In genomic region chr1:31714442-31715096, GRCh38 we compare ENCODE assay signal across 8 cellular contexts. TPM values are rescaled to one million over a fixed set of nuclear protein-coding genes. Genes with fewer than 3 reads are reported as not detected.
DNase-seq lines count a peak whose midpoint lies in the region; ATAC-seq and TF ChIP-seq lines count a peak whose summit lies in the region.

No MANE protein-coding gene starts in this region.

- peak; percentile 58 for DNase-seq in NCI-H345 (lab: John Stamatoyannopoulos, UW)
- no peak for DNase-seq in NCI-H345 treated with DMSO at 0.1 percent for 48 hours (lab: John Stamatoyannopoulos, UW; ENCODE audit: unreplicated experiment)
- DNase-seq in SHP77 treated with DMSO at 0.1 percent for 48 hours (lab: John Stamatoyannopoulos, UW) = peak; percentile 42
- no peak for DNase-seq in central memory CD8-positive, alpha-beta T cell (ENCODE audit: low spot score in 2 of 2)
- DNase-seq in iris pigment epithelial cell (ENCODE audit: low read depth) = peak; percentile 78
- peak; percentile 80 for DNase-seq in spleen
- no peak for DNase-seq in NCI-H2196 (lab: John Stamatoyannopoulos, UW; ENCODE audit: unreplicated experiment)

- no peaks in the 10 kb centered on the region for H3K9me3 ChIP-seq in spleen

- H3K4me3 ChIP-seq in spleen = peak overlapping the region; percentile 25 to 69 (median 36)

- H3K4me3 Mint-ChIP-seq in central memory CD8-positive, alpha-beta T cell = peak overlapping the region; percentile 29

- peaks cover 18% of the 10 kb centered on the region for H3K4me1 Mint-ChIP-seq in central memory CD8-positive, alpha-beta T cell

- intact Hi-C loops in spleen (cut with DNase I; ENCODE audit: low total_unique reads) = loop anchor here (10.0 kb wide), 1 partner anchor 50 kb away; no protein-coding TSS in a partner anchor

- H3K36me3 Mint-ChIP-seq in central memory CD8-positive, alpha-beta T cell (ENCODE audit: insufficient read depth) = peaks cover 1% of the 10 kb centered on the region

- peak overlapping the region; percentile 60 to 84 (median 82) for H3K27ac ChIP-seq in spleen

- no peaks in the 10 kb centered on the region for H3K36me3 ChIP-seq in spleen

- TF ChIP-seq POLR2A in spleen (IDR thresholded peaks at IDR 0.05) = no peak

- peaks cover 73% of the 10 kb centered on the region for H3K27me3 Mint-ChIP-seq in central memory CD8-positive, alpha-beta T cell

- H3K9me3 Mint-ChIP-seq in central memory CD8-positive, alpha-beta T cell = no peaks in the 10 kb centered on the region

- H3K27ac Mint-ChIP-seq in central memory CD8-positive, alpha-beta T cell (ENCODE audit: low read depth) = no peak overlapping the region

- peaks cover 0 to 52% (median 8%) of the 10 kb centered on the region in 7 donors for H3K27me3 ChIP-seq in spleen (replicated peaks in 1 of 7)

- no peak for ATAC-seq in central memory CD8-positive, alpha-beta T cell (replicated peaks; ENCODE audit: extremely low read depth, poor library complexity, severe bottlenecking)
- ATAC-seq in HG03025 (IDR thresholded peaks at IDR 0.05; ENCODE audit: low FRiP score, unreplicated experiment) = no peak

- peaks cover 13 to 31% (median 24%) of the 10 kb centered on the region in 6 donors for H3K4me1 ChIP-seq in spleen

- peak in 7 of 11 experiments; percentile 16 to 54 (median 41) for TF ChIP-seq CTCF in spleen (IDR thresholded peaks at IDR 0.05 in 8 of 11, conservative IDR thresholded peaks at IDR 0.05 in 3 of 11)

- 1 to 3% (median 2%) methylated on average over 16 to 39 of the region's 39 CpGs for WGBS in spleen, 5 donors

RNA-seq across cellular contexts. Expression of gene COL16A1, which starts 10.8 kb away (rescaled TPM):
- 10 to 100 TPM in 5 of 7 donors, 1 to 10 TPM in 2; 4.7 to 22.0 (median 12.4) TPM for total RNA-seq in spleen
- 10 to 100 TPM in 2 of 3 donors, 1 to 10 TPM in 1; 9.5 to 25.6 (median 14.4) TPM for polyA plus RNA-seq in spleen

RNA-seq across cellular contexts. Expression of gene ADGRB2, which starts 49.6 kb away (rescaled TPM):
- 1 to 10 TPM in 5 of 7 donors, under 1 TPM in 2; 0.82 to 5.1 (median 2.7) TPM for total RNA-seq in spleen
- polyA plus RNA-seq in spleen = 1 to 10 TPM in 1 of 3 donors, under 1 TPM in 2; 0.52 to 1.4 (median 0.57) TPM

Comparison
In these comparisons a context has a peak if more than half of its experiments do, and no peak if none do; other contexts are left out.
1. DNase-seq: peak in NCI-H345 (single experiment), SHP77 treated with DMSO at 0.1 percent for 48 hours (single experiment), iris pigment epithelial cell (single experiment) and spleen (single experiment); none in NCI-H345 treated with DMSO at 0.1 percent for 48 hours (single experiment), central memory CD8-positive, alpha-beta T cell (0 of 2) and NCI-H2196 (single experiment).